19 cellular contexts compared by ENCODE assay signal in the genomic region with DNA sequence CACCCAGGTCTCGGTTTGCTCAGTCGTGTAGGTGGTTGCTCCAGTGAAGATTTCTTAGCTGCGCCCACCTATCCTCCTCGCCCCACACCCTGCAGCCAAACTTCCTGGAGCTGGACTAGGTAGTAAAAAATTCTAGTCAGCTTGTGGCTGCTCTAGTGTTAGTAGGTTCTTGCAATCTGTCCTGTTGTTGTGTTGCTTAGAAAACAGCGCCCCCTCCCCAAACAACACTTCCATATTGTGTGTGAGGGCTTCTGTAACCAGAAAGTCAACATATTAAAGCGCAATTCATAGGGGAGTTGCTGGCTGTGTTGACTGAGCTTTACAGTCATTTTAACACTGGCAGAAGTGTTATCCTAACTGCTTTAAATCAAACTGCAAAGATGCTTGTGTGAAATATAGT.
"Had no signal": no experiment of that assay in that cellular context is flagged by ENCODE, and none has a peak within 500 bp of the region (broad histone marks: within the 10 kb centered on the region; RNA-seq: fewer than 3 reads in every experiment).

No MANE protein-coding gene starts in this region.

- H3K4me1 ChIP-seq: uterus had no signal

- H3K27me3 Mint-ChIP-seq: activated CD4-positive, alpha-beta T cell treated with anti-CD3 and anti-CD28 coated beads for 36 hours; activated naive CD8-positive, alpha-beta T cell treated with anti-CD3 and anti-CD28 coated beads for 36 hours had no signal

- H3K4me3 Mint-ChIP-seq: activated CD4-positive, alpha-beta T cell treated with anti-CD3 and anti-CD28 coated beads for 36 hours; activated naive CD8-positive, alpha-beta T cell treated with anti-CD3 and anti-CD28 coated beads for 36 hours; activated T-helper 1 cell treated with anti-CD3 and anti-CD28 coated beads, Interleukin-12 subunit alpha, Interleukin-12 subunit beta, Interleukin-2, Interleukin-4 antibody, amounts not matched to agents 30 ng/mL and 10 ng/mL and 1 ng/mL, durations not matched to agents 14 hours and 24 hours and 36 hours; nephron had no signal

- DNase-seq: activated CD4-positive, alpha-beta T cell treated with anti-CD3 and anti-CD28 coated beads for 36 hours; activated CD4-positive, alpha-beta T cell treated with anti-CD3 and anti-CD28 coated beads, Interleukin-2, amount 50 U/mL, for 48 hours; activated gamma-delta T cell treated with Interleukin-2 at 50 U/mL for 16 hours; activated naive CD8-positive, alpha-beta T cell treated with anti-CD3 and anti-CD28 coated beads for 36 hours; amniotic stem cell; dermis blood vessel endothelial cell; effector memory CD4-positive, alpha-beta T cell; mesendoderm; occipital lobe; posterior cingulate gyrus; stimulated activated CD4-positive, alpha-beta T cell treated with anti-CD3 and anti-CD28 coated beads, Interleukin-12 subunit alpha, Interleukin-12 subunit beta, amount 100 ng/mL, for 4 hours; stimulated activated CD4-positive, alpha-beta T cell treated with anti-CD3 and anti-CD28 coated beads, Interleukin-1b, Interleukin-23, amount 100 ng/mL, for 48 hours; stimulated activated naive CD8-positive, alpha-beta T cell treated with anti-CD3 and anti-CD28 coated beads, Interleukin-15, Interleukin-2, amounts not matched to agents 100 U/mL and 50 U/mL, for 24 hours; substantia nigra; uterus had no signal

- H3K27ac Mint-ChIP-seq: activated CD4-positive, alpha-beta T cell treated with anti-CD3 and anti-CD28 coated beads for 36 hours; activated naive CD8-positive, alpha-beta T cell treated with anti-CD3 and anti-CD28 coated beads for 36 hours; activated T-helper 1 cell treated with anti-CD3 and anti-CD28 coated beads, Interleukin-12 subunit alpha, Interleukin-12 subunit beta, Interleukin-2, Interleukin-4 antibody, amounts not matched to agents 30 ng/mL and 10 ng/mL and 1 ng/mL, durations not matched to agents 14 hours and 24 hours and 36 hours; nephron had no signal

- H3K27me3 ChIP-seq: cardiac muscle cell, tibial nerve, uterus had no signal

- H3K9me3 Mint-ChIP-seq: activated naive CD8-positive, alpha-beta T cell treated with anti-CD3 and anti-CD28 coated beads for 36 hours; activated T-helper 1 cell treated with anti-CD3 and anti-CD28 coated beads, Interleukin-12 subunit alpha, Interleukin-12 subunit beta, Interleukin-2, Interleukin-4 antibody, amounts not matched to agents 30 ng/mL and 10 ng/mL and 1 ng/mL, durations not matched to agents 14 hours and 24 hours and 36 hours; nephron had no signal

- H3K4me3 ChIP-seq: cardiac muscle cell, tibial nerve, uterus had no signal

- H3K9me3 ChIP-seq: tibial nerve, uterus had no signal

- H3K36me3 ChIP-seq: cardiac muscle cell, uterus had no signal

- H3K27ac ChIP-seq: cardiac muscle cell, tibial nerve, uterus had no signal
